In the genomic region with DNA sequence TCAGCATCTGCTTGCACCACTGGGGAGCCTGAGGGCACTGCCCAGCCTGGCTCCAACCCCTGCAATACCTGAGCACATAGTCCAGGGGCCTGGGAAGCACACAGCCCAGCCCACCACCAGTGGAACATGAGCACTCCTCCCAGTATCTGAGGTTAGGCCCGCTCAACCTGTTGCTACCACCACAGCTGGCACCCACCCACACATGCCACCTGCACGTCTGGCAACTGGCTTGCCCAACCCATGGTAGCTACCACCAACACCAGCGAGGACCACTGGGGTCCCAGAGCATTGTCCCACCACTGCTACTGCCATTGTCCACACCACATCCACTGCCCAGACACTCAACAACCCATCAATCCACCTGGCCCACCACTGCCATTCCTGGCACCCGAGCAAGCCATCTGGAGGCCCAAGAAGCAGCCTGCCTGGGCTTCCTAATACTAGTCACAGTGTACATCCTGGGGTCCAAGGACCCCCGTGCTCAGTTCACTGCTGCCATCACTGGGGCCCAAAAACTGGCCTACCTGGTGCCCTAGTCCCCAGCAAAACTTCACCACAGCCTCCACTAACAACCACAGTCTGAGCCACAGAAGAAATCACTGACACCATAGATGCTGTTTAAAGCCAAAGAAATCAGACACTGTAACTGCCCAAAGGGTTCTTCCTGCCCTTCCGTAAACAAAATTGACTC, we compare ENCODE assay signal across 26 cellular contexts.
"Had no signal": no experiment of that assay in that cellular context is flagged by ENCODE, and none has a peak within 500 bp of the region (broad histone marks: within the 10 kb centered on the region; RNA-seq: fewer than 3 reads in every experiment).

No MANE protein-coding gene starts in this region.

- DNase-seq: activated CD4-positive, alpha-beta T cell treated with anti-CD3 and anti-CD28 coated beads for 4 hours; activated CD4-positive, alpha-beta T cell treated with anti-CD3 and anti-CD28 coated beads, Interleukin-2, amount 50 U/mL, for 4 hours; activated CD8-positive, alpha-beta memory T cell treated with anti-CD3 and anti-CD28 coated beads, Interleukin-2, amount 50 U/mL, for 4 hours; activated gamma-delta T cell; activated naive CD4-positive, alpha-beta T cell treated with anti-CD3 and anti-CD28 coated beads, Interleukin-2, amount 10 ng/mL, durations not matched to agents 7 days and 5 days; activated T-cell treated with anti-CD3 and anti-CD28 coated beads, Interleukin-2, amount 50 U/mL, for 24 hours; amygdala; caudate nucleus; endodermal cell; foreskin melanocyte; heart right ventricle; lower lobe of right lung; mesendoderm; nephron progenitor cell; nucleus accumbens; right cardiac atrium; stimulated activated CD4-positive, alpha-beta T cell treated with anti-CD3 and anti-CD28 coated beads, Interleukin-2, amount 100 ng/mL, for 48 hours; stimulated activated naive CD8-positive, alpha-beta T cell treated with anti-CD3 and anti-CD28 coated beads, Interleukin-15, Interleukin-2, amounts not matched to agents 100 U/mL and 50 U/mL, for 24 hours; SW 1271; T-helper 9 cell; testis; transverse colon had no signal

- ATAC-seq: esophagus mucosa; heart right ventricle; left lung; stimulated activated naive CD8-positive, alpha-beta T cell treated with anti-CD3 and anti-CD28 coated beads, Interleukin-15, Interleukin-2, amounts not matched to agents 100 U/mL and 50 U/mL, for 24 hours had no signal

- H3K36me3 ChIP-seq: heart right ventricle, left lung, lower lobe of right lung, transverse colon, vagina had no signal

- H3K27ac ChIP-seq: heart right ventricle, left lung, lower lobe of right lung, testis, transverse colon, vagina, VCaP had no signal

- H3K9me3 ChIP-seq: lower lobe of right lung, testis, transverse colon, vagina had no signal

- H3K27me3 ChIP-seq: heart right ventricle, left lung, testis, transverse colon, vagina had no signal

- H3K4me1 ChIP-seq: heart right ventricle, left lung, lower lobe of right lung, testis, transverse colon, vagina had no signal

- H3K4me3 ChIP-seq: heart right ventricle, left lung, lower lobe of right lung, testis, transverse colon, vagina had no signal
